ENCODE assay signal across 27 cellular contexts in the genomic region with DNA sequence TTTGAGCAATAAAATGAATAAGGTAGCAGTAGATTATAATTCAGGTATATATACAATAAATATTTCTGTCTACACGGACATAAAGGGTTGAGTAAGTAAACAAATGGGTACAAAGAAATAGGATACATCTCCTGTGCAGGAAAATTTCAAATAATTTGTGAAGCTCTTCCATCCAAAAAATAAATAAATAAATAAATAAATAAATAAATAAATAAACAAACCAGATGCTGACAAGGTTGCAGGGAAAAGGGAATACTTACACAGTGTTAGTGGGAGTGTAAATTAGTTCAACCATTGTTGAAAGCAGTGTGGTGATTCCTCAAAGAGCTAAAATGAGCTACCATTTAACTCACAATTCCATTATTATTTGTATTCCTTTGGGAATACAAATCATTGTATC.
"Had no signal": no experiment of that assay in that cellular context is flagged by ENCODE, and none has a peak within 500 bp of the region (broad histone marks: within the 10 kb centered on the region; RNA-seq: fewer than 3 reads in every experiment).

No MANE protein-coding gene starts in this region.

- FAIRE-seq: urothelium cell line had no signal

- H3K4me3 ChIP-seq: stomach, suprapubic skin, testis, thoracic aorta, thyroid gland, tibial artery, tibial nerve, transverse colon, upper lobe of left lung, upper lobe of right lung, uterus, vagina had no signal

- DNase-seq: stimulated activated CD4-positive, alpha-beta T cell treated with anti-CD3 and anti-CD28 coated beads, Interleukin-2, amount 100 ng/mL, for 48 hours; stimulated activated CD4-positive, alpha-beta T cell treated with anti-CD3 and anti-CD28 coated beads, Interleukin-4, amount 100 ng/mL, for 1 hour; stimulated activated CD4-positive, alpha-beta T cell treated with anti-CD3 and anti-CD28 coated beads, Interleukin-4, amount 100 ng/mL, for 24 hours; stimulated activated CD4-positive, alpha-beta T cell treated with anti-CD3 and anti-CD28 coated beads, Interleukin-4, amount 100 ng/mL, for 4 hours; stimulated activated CD8-positive, alpha-beta memory T cell treated with anti-CD3 and anti-CD28 coated beads, Interleukin-4, amount 100 ng/mL, for 48 hours; stimulated activated naive B cell treated with anti-CD40 and anti-IgM and Interleukin-4, amounts not matched to agents 10 μg/mL and 1 μg/mL and 100 μg/mL, for 72 hours; stimulated activated naive CD4-positive, alpha-beta T cell; stimulated activated naive CD4-positive, alpha-beta T cell treated with Interleukin-2 at 50 U/mL for 16 hours; stimulated activated naive CD8-positive, alpha-beta T cell treated with anti-CD3 and anti-CD28 coated beads, Interleukin-15, amount 100 ng/mL, for 72 hours; stimulated activated naive CD8-positive, alpha-beta T cell treated with anti-CD3 and anti-CD28 coated beads, Interleukin-15, Interleukin-2, amounts not matched to agents 100 U/mL and 50 U/mL, for 24 hours; stomach; substantia nigra; testis; thyroid gland; tibial artery; transverse colon; trophoblast cell; upper lobe of left lung; upper lobe of right lung; uterus had no signal

- H3K36me3 ChIP-seq: stomach, suprapubic skin, thoracic aorta, thyroid gland, tibial artery, tibial nerve, transverse colon, upper lobe of left lung, upper lobe of right lung, uterus, vagina had no signal

- H3K9me3 ChIP-seq: stomach, suprapubic skin, testis, thoracic aorta, thyroid gland, tibial artery, tibial nerve, upper lobe of left lung, upper lobe of right lung, uterus, vagina had no signal

- ATAC-seq: stimulated activated effector memory CD8-positive, alpha-beta T cell treated with anti-CD3 and anti-CD28 coated beads, Interleukin-12 subunit alpha, Interleukin-12 subunit beta, amount 100 ng/mL, for 72 hours; stimulated activated memory B cell treated with anti-CD40 and anti-IgM and Interleukin-4, amounts not matched to agents 10 μg/mL and 1 μg/mL and 100 μg/mL, for 72 hours; stimulated activated naive B cell treated with anti-CD40 and anti-IgM and Interleukin-4, amounts not matched to agents 10 μg/mL and 1 μg/mL and 100 μg/mL, for 72 hours; stimulated activated naive CD8-positive, alpha-beta T cell treated with anti-CD3 and anti-CD28 coated beads, Interleukin-15, amount 100 ng/mL, for 72 hours; stimulated activated naive CD8-positive, alpha-beta T cell treated with anti-CD3 and anti-CD28 coated beads, Interleukin-15, Interleukin-2, amounts not matched to agents 100 U/mL and 50 U/mL, for 24 hours; upper lobe of right lung had no signal

- H3K4me1 ChIP-seq: stomach, suprapubic skin, testis, thyroid gland, tibial artery, tibial nerve, transverse colon, upper lobe of left lung, upper lobe of right lung, uterus, vagina had no signal

- H3K27ac ChIP-seq: stomach, suprapubic skin, testis, thoracic aorta, thyroid gland, tibial artery, tibial nerve, transverse colon, upper lobe of left lung, upper lobe of right lung, uterus, vagina had no signal
